32 cellular contexts compared by ENCODE assay signal in genomic region chr20:47941869-47942268, GRCh38.
"Had no signal": no experiment of that assay in that cellular context is flagged by ENCODE, and none has a peak within 500 bp of the region (broad histone marks: within the 10 kb centered on the region; RNA-seq: fewer than 3 reads in every experiment).

No MANE protein-coding gene starts in this region.

- H2AFZ ChIP-seq: neural progenitor cell, parathyroid adenoma had no signal

- H3K27me3 ChIP-seq: neural progenitor cell, ovary, thyroid gland, upper lobe of left lung, vagina had no signal

- H3K9ac ChIP-seq: neural progenitor cell, parathyroid adenoma had no signal

- H3K79me2 ChIP-seq: parathyroid adenoma had no signal

- H3K4me3 ChIP-seq: neural progenitor cell, ovary, psoas muscle, skin epidermis, smooth muscle cell, spleen, thoracic aorta, thyroid gland, tibial nerve, upper lobe of left lung, vagina had no signal

- H3K4me2 ChIP-seq: neural progenitor cell, smooth muscle cell had no signal

- H3K4me3 Mint-ChIP-seq: naive B cell; naive thymus-derived CD8-positive, alpha-beta T cell; natural killer cell treated with Interleukin-12 subunit alpha and Interleukin-12 subunit beta and Interleukin-15 and Interleukin-18, amount 100 ng/mL, for 72 hours; stimulated activated memory B cell treated with anti-CD40 and anti-IgM and Interleukin-4, amounts not matched to agents 10 μg/mL and 1 μg/mL and 100 μg/mL, for 72 hours; stimulated activated naive CD8-positive, alpha-beta T cell treated with anti-CD3 and anti-CD28 coated beads, Interleukin-15, amount 100 ng/mL, for 72 hours had no signal

- DNase-seq: naive B cell; naive thymus-derived CD8-positive, alpha-beta T cell; occipital lobe; ovary; posterior cingulate gyrus; psoas muscle; right cardiac atrium; spleen; stimulated activated CD4-positive, alpha-beta T cell treated with anti-CD3 and anti-CD28 coated beads, Interleukin-12 subunit alpha, Interleukin-12 subunit beta, amount 100 ng/mL, for 4 hours; stimulated activated CD4-positive, alpha-beta T cell treated with anti-CD3 and anti-CD28 coated beads, Interleukin-1b, Interleukin-23, amount 100 ng/mL, for 48 hours; stimulated activated CD4-positive, alpha-beta T cell treated with anti-CD3 and anti-CD28 coated beads, Interleukin-4, amount 100 ng/mL, for 1 hour; stimulated activated CD4-positive, alpha-beta T cell treated with anti-CD3 and anti-CD28 coated beads, Interleukin-4, amount 100 ng/mL, for 4 hours; stimulated activated CD8-positive, alpha-beta memory T cell treated with anti-CD3 and anti-CD28 coated beads, Interleukin-4, amount 100 ng/mL, for 48 hours; stimulated activated naive CD4-positive, alpha-beta T cell; stimulated activated naive CD8-positive, alpha-beta T cell treated with anti-CD3 and anti-CD28 coated beads, Interleukin-15, amount 100 ng/mL, for 72 hours; stimulated activated naive CD8-positive, alpha-beta T cell treated with anti-CD3 and anti-CD28 coated beads, Interleukin-15, Interleukin-2, amounts not matched to agents 100 U/mL and 50 U/mL, for 24 hours; substantia nigra; thyroid gland; trophoblast cell; upper lobe of left lung had no signal

- ATAC-seq: naive thymus-derived CD8-positive, alpha-beta T cell; psoas muscle; right cardiac atrium; sciatic nerve; stimulated activated memory B cell treated with anti-CD40 and anti-IgM and Interleukin-4, amounts not matched to agents 10 μg/mL and 1 μg/mL and 100 μg/mL, for 72 hours; stimulated activated naive CD8-positive, alpha-beta T cell treated with anti-CD3 and anti-CD28 coated beads, Interleukin-15, amount 100 ng/mL, for 72 hours; stimulated activated naive CD8-positive, alpha-beta T cell treated with anti-CD3 and anti-CD28 coated beads, Interleukin-15, Interleukin-2, amounts not matched to agents 100 U/mL and 50 U/mL, for 24 hours had no signal

- H3K36me3 ChIP-seq: neural progenitor cell, ovary, spleen, thoracic aorta, thyroid gland, tibial nerve, upper lobe of left lung, vagina had no signal

- H3K36me3 Mint-ChIP-seq: naive B cell; naive thymus-derived CD8-positive, alpha-beta T cell; natural killer cell treated with Interleukin-12 subunit alpha and Interleukin-12 subunit beta and Interleukin-15 and Interleukin-18, amount 100 ng/mL, for 72 hours; neural progenitor cell; stimulated activated memory B cell treated with anti-CD40 and anti-IgM and Interleukin-4, amounts not matched to agents 10 μg/mL and 1 μg/mL and 100 μg/mL, for 72 hours had no signal

- FAIRE-seq: urothelium cell line had no signal

- H3K9me3 Mint-ChIP-seq: naive B cell; naive thymus-derived CD8-positive, alpha-beta T cell; natural killer cell treated with Interleukin-12 subunit alpha and Interleukin-12 subunit beta and Interleukin-15 and Interleukin-18, amount 100 ng/mL, for 72 hours; neural progenitor cell; stimulated activated memory B cell treated with anti-CD40 and anti-IgM and Interleukin-4, amounts not matched to agents 10 μg/mL and 1 μg/mL and 100 μg/mL, for 72 hours; stimulated activated naive CD8-positive, alpha-beta T cell treated with anti-CD3 and anti-CD28 coated beads, Interleukin-15, amount 100 ng/mL, for 72 hours had no signal

- H3K4me1 Mint-ChIP-seq: stimulated activated memory B cell treated with anti-CD40 and anti-IgM and Interleukin-4, amounts not matched to agents 10 μg/mL and 1 μg/mL and 100 μg/mL, for 72 hours; stimulated activated naive CD8-positive, alpha-beta T cell treated with anti-CD3 and anti-CD28 coated beads, Interleukin-15, amount 100 ng/mL, for 72 hours had no signal

- H3K27ac Mint-ChIP-seq: naive thymus-derived CD8-positive, alpha-beta T cell; natural killer cell treated with Interleukin-12 subunit alpha and Interleukin-12 subunit beta and Interleukin-15 and Interleukin-18, amount 100 ng/mL, for 72 hours; neural progenitor cell; progenitor cell of endocrine pancreas; stimulated activated memory B cell treated with anti-CD40 and anti-IgM and Interleukin-4, amounts not matched to agents 10 μg/mL and 1 μg/mL and 100 μg/mL, for 72 hours; stimulated activated naive CD8-positive, alpha-beta T cell treated with anti-CD3 and anti-CD28 coated beads, Interleukin-15, amount 100 ng/mL, for 72 hours had no signal

- H3K4me1 ChIP-seq: parathyroid adenoma, psoas muscle, spleen, thyroid gland, tibial nerve, upper lobe of left lung, vagina had no signal

- H3K27ac ChIP-seq: neural progenitor cell, ovary, parathyroid adenoma, psoas muscle, skin epidermis, spleen, thoracic aorta, thyroid gland, tibial nerve, upper lobe of left lung, vagina had no signal

- H3K9me3 ChIP-seq: ovary, psoas muscle, spleen, thoracic aorta, thyroid gland, tibial nerve, upper lobe of left lung, vagina had no signal
